25 cellular contexts compared by ENCODE assay signal in the genomic region with DNA sequence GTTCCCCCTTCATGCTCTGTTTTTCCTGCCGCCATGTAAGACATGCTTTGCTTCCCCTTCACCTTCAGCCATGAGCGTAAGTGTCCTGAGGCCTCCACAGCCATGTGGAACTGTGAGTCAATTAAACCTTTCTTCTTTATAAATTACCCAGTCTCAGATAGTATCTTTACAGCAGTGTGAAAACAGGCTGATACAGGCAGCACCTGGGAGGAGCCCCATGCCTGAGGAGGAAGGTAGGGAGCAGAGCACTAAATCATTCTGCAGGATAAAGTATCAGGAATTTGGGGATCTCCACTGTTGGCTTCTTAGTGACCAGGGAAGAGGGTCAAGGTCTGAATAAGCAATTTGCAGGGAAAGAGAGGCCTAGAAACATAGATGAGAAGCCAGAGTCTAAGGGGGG.
"Had no signal": no experiment of that assay in that cellular context is flagged by ENCODE, and none has a peak within 500 bp of the region (broad histone marks: within the 10 kb centered on the region; RNA-seq: fewer than 3 reads in every experiment).

No MANE protein-coding gene starts in this region.

- H3K4me1 ChIP-seq: adrenal gland, body of pancreas, esophagus squamous epithelium, gastrocnemius medialis had no signal

- H3K36me3 ChIP-seq: adrenal gland, esophagus squamous epithelium, gastrocnemius medialis, heart right ventricle had no signal

- H3K27ac ChIP-seq: adrenal gland, body of pancreas, coronary artery, dorsolateral prefrontal cortex, esophagus squamous epithelium, gastrocnemius medialis, heart right ventricle, hepatocyte had no signal

- H3K4me3 ChIP-seq: adrenal gland, body of pancreas, coronary artery, dorsolateral prefrontal cortex, esophagus squamous epithelium, gastrocnemius medialis, heart right ventricle, hepatocyte had no signal

- ATAC-seq: activated CD4-positive, alpha-beta T cell treated with anti-CD3 and anti-CD28 coated beads for 36 hours; activated CD4-positive, CD25-positive, alpha-beta regulatory T cell treated with anti-CD3 and anti-CD28 coated beads, Interleukin-2, amount 50 U/mL, for 24 hours; activated naive CD8-positive, alpha-beta T cell treated with anti-CD3 and anti-CD28 coated beads, Interleukin-2, amount 50 U/mL, for 24 hours; activated T-cell treated with anti-CD3 and anti-CD28 coated beads, Interleukin-2, amount 50 U/mL, for 72 hours; body of pancreas; gastrocnemius medialis; heart right ventricle; WTC11 had no signal

- DNase-seq: activated CD4-positive, alpha-beta memory T cell treated with anti-CD3 and anti-CD28 coated beads, Interleukin-2, amount 10 ng/mL, durations not matched to agents 7 days and 5 days; activated CD4-positive, alpha-beta T cell treated with anti-CD3 and anti-CD28 coated beads for 36 hours; activated CD4-positive, alpha-beta T cell treated with anti-CD3 and anti-CD28 coated beads, Interleukin-2, amount 10 ng/mL, durations not matched to agents 7 days and 5 days; activated CD4-positive, alpha-beta T cell treated with anti-CD3 and anti-CD28 coated beads, Interleukin-2, amount 50 U/mL, for 4 hours; activated CD8-positive, alpha-beta memory T cell treated with anti-CD3 and anti-CD28 coated beads, Interleukin-2, amount 50 U/mL, for 48 hours; activated naive CD4-positive, alpha-beta T cell treated with anti-CD3 and anti-CD28 coated beads for 36 hours; activated naive CD8-positive, alpha-beta T cell treated with anti-CD3 and anti-CD28 coated beads for 36 hours; activated naive CD8-positive, alpha-beta T cell treated with anti-CD3 and anti-CD28 coated beads, Interleukin-2, amount 50 U/mL, for 24 hours; activated T-cell treated with anti-CD3 and anti-CD28 coated beads for 4 hours; activated T-cell treated with anti-CD3 and anti-CD28 coated beads, Interleukin-2, amount 50 U/mL, for 24 hours; activated T-cell treated with anti-CD3 and anti-CD28 coated beads, Interleukin-2, amount 50 U/mL, for 72 hours; adrenal gland; amygdala; body of pancreas; dorsolateral prefrontal cortex; effector memory CD4-positive, alpha-beta T cell; endodermal cell; esophagus squamous epithelium; gastrocnemius medialis; heart right ventricle; T-helper 2 cell had no signal

- H3K27me3 ChIP-seq: adrenal gland, body of pancreas, dorsolateral prefrontal cortex, esophagus squamous epithelium, gastrocnemius medialis, hepatocyte had no signal
